In genomic region chrX:32514986-32515385, GRCh38 we compare ENCODE assay signal across 13 cellular contexts.
DNase-seq lines count a peak whose midpoint lies in the region; ATAC-seq and TF ChIP-seq lines count a peak whose summit lies in the region.
"Had no signal": no experiment of that assay in that cellular context is flagged by ENCODE, and none has a peak within 500 bp of the region (broad histone marks: within the 10 kb centered on the region; RNA-seq: fewer than 3 reads in every experiment).

No MANE protein-coding gene starts in this region.

- H3K27me3 ChIP-seq in dorsolateral prefrontal cortex, result peaks cover 0 to 36% (median 4%) of the 10 kb centered on the region in 45 donors
- no peaks in the 10 kb centered on the region for H3K27me3 ChIP-seq in gastrocnemius medialis
- H3K27me3 ChIP-seq: gastroesophageal sphincter, upper lobe of left lung had no signal

- ATAC-seq in GM19397 (IDR thresholded peaks at IDR 0.05; ENCODE audit: unreplicated experiment), result peak; percentile 75
- peak; percentile 90 for ATAC-seq in HG02642 (IDR thresholded peaks at IDR 0.05; ENCODE audit: poor library complexity, unreplicated experiment)
- ATAC-seq in HG03175 (IDR thresholded peaks at IDR 0.05; ENCODE audit: unreplicated experiment), result peak; percentile 58
- no peak for ATAC-seq in stimulated activated naive CD8-positive, alpha-beta T cell treated with anti-CD3 and anti-CD28 coated beads, Interleukin-15, amount 100 ng/mL, for 72 hours
- no peak for ATAC-seq in gastrocnemius medialis
- ATAC-seq: gastroesophageal sphincter had no signal

- peak; percentile 22 for DNase-seq in GM13976 (ENCODE audit: low spot score)
- no peak for DNase-seq in cerebellum (ENCODE audit: low spot score)
- no peak for DNase-seq in stimulated activated naive CD8-positive, alpha-beta T cell treated with anti-CD3 and anti-CD28 coated beads, Interleukin-15, amount 100 ng/mL, for 72 hours
- DNase-seq in dorsolateral prefrontal cortex, result no peak
- DNase-seq in gastrocnemius medialis, result no peak
- DNase-seq: activated gamma-delta T cell treated with Interleukin-2 at 50 U/mL for 16 hours; CD8-positive, alpha-beta memory T cell; endodermal cell; upper lobe of left lung had no signal

- H3K27ac ChIP-seq in dorsolateral prefrontal cortex (no peak overlapping the region), gastrocnemius medialis (no peak overlapping the region)
- H3K27ac ChIP-seq: gastroesophageal sphincter, upper lobe of left lung had no signal

- H3K4me1 ChIP-seq in gastrocnemius medialis, result no peaks in the 10 kb centered on the region
- H3K4me1 ChIP-seq: gastroesophageal sphincter, upper lobe of left lung had no signal

- H3K27me3 Mint-ChIP-seq in stimulated activated naive CD8-positive, alpha-beta T cell treated with anti-CD3 and anti-CD28 coated beads, Interleukin-15, amount 100 ng/mL, for 72 hours, result no peaks in the 10 kb centered on the region
- H3K27me3 Mint-ChIP-seq: CD8-positive, alpha-beta memory T cell had no signal

- H3K27ac Mint-ChIP-seq in stimulated activated naive CD8-positive, alpha-beta T cell treated with anti-CD3 and anti-CD28 coated beads, Interleukin-15, amount 100 ng/mL, for 72 hours, result peak overlapping the region in 1 of 2 donors; percentile 36
- H3K27ac Mint-ChIP-seq: CD8-positive, alpha-beta memory T cell; endodermal cell had no signal

- H3K9me3 ChIP-seq in gastrocnemius medialis, result no peaks in the 10 kb centered on the region
- H3K9me3 ChIP-seq: gastroesophageal sphincter, upper lobe of left lung had no signal

- intact Hi-C loops in dorsolateral prefrontal cortex (cut with DNase I) (no loop called here), gastrocnemius medialis (cut with DNase I; ENCODE audit: low total_unique reads) (no loop called here)

- H3K4me3 ChIP-seq in dorsolateral prefrontal cortex (no peak overlapping the region), gastrocnemius medialis (no peak overlapping the region)
- H3K4me3 ChIP-seq: gastroesophageal sphincter, upper lobe of left lung had no signal

- TF ChIP-seq CTCF in GM13976 (IDR thresholded peaks at IDR 0.05; ENCODE audit: borderline replicate concordance, control extremely low read depth, extremely low read depth, insufficient read depth, missing control alignments) (no peak), dorsolateral prefrontal cortex (IDR thresholded peaks at IDR 0.05 in 54 of 56, conservative IDR thresholded peaks at IDR 0.05 in 2 of 56; ENCODE audit: low read depth in 1 of 56, partially characterized antibody in 56 of 56) (no peak), gastrocnemius medialis (IDR thresholded peaks at IDR 0.05 in 4 of 5, conservative IDR thresholded peaks at IDR 0.05 in 1 of 5) (no peak)

- no peaks in the 10 kb centered on the region for H3K4me1 Mint-ChIP-seq in stimulated activated naive CD8-positive, alpha-beta T cell treated with anti-CD3 and anti-CD28 coated beads, Interleukin-15, amount 100 ng/mL, for 72 hours
- H3K4me1 Mint-ChIP-seq: CD8-positive, alpha-beta memory T cell; endodermal cell had no signal

- H3K36me3 ChIP-seq in gastrocnemius medialis, result no peaks in the 10 kb centered on the region
- H3K36me3 ChIP-seq: gastroesophageal sphincter, upper lobe of left lung had no signal

- in situ Hi-C loops in GM13976 (cut with MboI; ENCODE audit: low sequenced_read_pairs, unreplicated experiment), result no loop called here
- in situ Hi-C loops in gastrocnemius medialis (cut with MboI; ENCODE audit: low sequenced_read_pairs in 4 of 4), result no loop called here

- TF ChIP-seq POLR2A in gastrocnemius medialis (IDR thresholded peaks at IDR 0.05), result no peak

- peaks cover 2 to 6% of the 10 kb centered on the region in 2 donors for H3K9me3 Mint-ChIP-seq in stimulated activated naive CD8-positive, alpha-beta T cell treated with anti-CD3 and anti-CD28 coated beads, Interleukin-15, amount 100 ng/mL, for 72 hours
- H3K9me3 Mint-ChIP-seq: endodermal cell had no signal

- H3K4me3 Mint-ChIP-seq in stimulated activated naive CD8-positive, alpha-beta T cell treated with anti-CD3 and anti-CD28 coated beads, Interleukin-15, amount 100 ng/mL, for 72 hours, result no peak overlapping the region
- H3K4me3 Mint-ChIP-seq: CD8-positive, alpha-beta memory T cell; endodermal cell had no signal

Comparison
In these comparisons a context has a peak if more than half of its experiments do, and no peak if none do; other contexts are left out.
1. ATAC-seq: peak in GM19397 (single experiment), HG02642 (single experiment) and HG03175 (single experiment); none in stimulated activated naive CD8-positive, alpha-beta T cell treated with anti-CD3 and anti-CD28 coated beads, Interleukin-15, amount 100 ng/mL, for 72 hours (single experiment) and gastrocnemius medialis (0 of 2).